ENCODE assay signal across 19 cellular contexts in the genomic region with DNA sequence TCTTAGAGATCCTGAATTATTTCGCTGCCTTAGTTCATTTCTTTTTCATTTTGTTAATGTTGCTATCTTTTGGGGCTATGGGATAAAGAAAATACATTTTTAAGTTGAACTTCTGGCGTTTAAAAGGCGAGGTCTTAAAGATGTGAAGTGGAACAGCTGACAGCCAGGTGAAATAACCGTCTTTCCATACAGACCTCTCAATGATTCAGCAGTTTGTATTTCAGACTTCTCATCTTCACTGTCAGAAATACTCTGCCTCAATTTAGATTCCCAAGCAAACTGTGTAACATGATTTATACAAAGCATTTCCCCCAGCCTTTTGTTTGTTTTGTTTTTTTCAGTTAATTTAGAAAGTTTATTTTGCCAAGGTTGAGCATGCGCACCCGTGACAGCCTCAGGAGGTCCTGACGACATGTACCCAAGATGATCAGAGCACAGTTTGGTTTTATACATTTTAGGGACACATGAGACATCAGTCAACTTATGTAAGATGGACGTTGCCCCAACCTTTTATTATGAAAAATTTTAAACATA. TPM values are rescaled to one million over a fixed set of nuclear protein-coding genes. Genes with fewer than 3 reads are reported as not detected.
DNase-seq lines count a peak whose midpoint lies in the region; ATAC-seq lines count a peak whose summit lies in the region.
"Had no signal": no experiment of that assay in that cellular context is flagged by ENCODE, and none has a peak within 500 bp of the region (broad histone marks: within the 10 kb centered on the region; RNA-seq: fewer than 3 reads in every experiment).

No MANE protein-coding gene starts in this region.

- peaks cover 21 to 34% (median 31%) of the 10 kb centered on the region in 3 donors for H3K4me1 ChIP-seq in skeletal muscle tissue (ENCODE audit: control insufficient read depth in 3 of 3, insufficient read depth in 3 of 3, low read length in 3 of 3)
- H3K4me1 ChIP-seq: body of pancreas had no signal

- H3K9ac ChIP-seq in skeletal muscle tissue (ENCODE audit: low read depth in 1 of 3, low read length in 3 of 3): peak overlapping the region in 1 of 3 donors; percentile 12

- ATAC-seq in GM19467 (IDR thresholded peaks at IDR 0.05; ENCODE audit: unreplicated experiment) (no peak), HG03378 (IDR thresholded peaks at IDR 0.05; ENCODE audit: unreplicated experiment) (no peak)
- ATAC-seq: body of pancreas, natural killer cell had no signal

- H3K27ac ChIP-seq in cingulate gyrus (ENCODE audit: low read depth, low read length): peak overlapping the region; percentile 57
- H3K27ac ChIP-seq in skeletal muscle tissue (ENCODE audit: low read depth, low read length): peak overlapping the region; percentile 48
- H3K27ac ChIP-seq: 22Rv1, body of pancreas, epithelial cell of prostate had no signal

- DNase-seq in NCI-H2107 treated with DMSO at 0.1 percent for 48 hours (lab: John Stamatoyannopoulos, UW; ENCODE audit: unreplicated experiment) (peak; percentile 24), NCI-H2107 (lab: John Stamatoyannopoulos, UW) (no peak), NCI-H774 (lab: John Stamatoyannopoulos, UW) (peak; percentile 18), NCI-H510A (lab: John Stamatoyannopoulos, UW) (no peak)
- DNase-seq: activated CD4-positive, alpha-beta T cell treated with anti-CD3 and anti-CD28 coated beads, Interleukin-2, amount 50 U/mL, for 1 hour; activated T-cell treated with anti-CD3 and anti-CD28 coated beads for 4 hours; body of pancreas; KBM-7; natural killer cell; NCI-H1930; RPMI8226; trophoblast cell had no signal

- H3K36me3 ChIP-seq in skeletal muscle tissue (ENCODE audit: control insufficient read depth in 3 of 3, insufficient read depth in 3 of 3, low read length in 3 of 3): peaks cover 24 to 40% (median 36%) of the 10 kb centered on the region in 3 donors
- H3K36me3 ChIP-seq: BE2C had no signal

- no peaks in the 10 kb centered on the region for H3K27me3 ChIP-seq in skeletal muscle tissue (ENCODE audit: control insufficient read depth in 3 of 3, insufficient read depth in 3 of 3, low read length in 3 of 3)
- H3K27me3 ChIP-seq: BE2C, body of pancreas had no signal

- H3K4me3 ChIP-seq in skeletal muscle tissue (ENCODE audit: low read length in 3 of 3): no peak overlapping the region
- H3K4me3 ChIP-seq: body of pancreas had no signal

- H3K9me3 ChIP-seq in skeletal muscle tissue (ENCODE audit: control insufficient read depth in 3 of 3, low read length in 3 of 3): no peaks in the 10 kb centered on the region
- H3K9me3 ChIP-seq: BE2C, body of pancreas had no signal

RNA-seq across cellular contexts. Expression of gene SLC9A8, which starts 40.0 kb away (rescaled TPM):
- 3.1 TPM for total RNA-seq in skeletal muscle tissue

Comparison
In these comparisons a context has a peak if more than half of its experiments do, and no peak if none do; other contexts are left out.
1. DNase-seq: peak in NCI-H2107 treated with DMSO at 0.1 percent for 48 hours (single experiment) and NCI-H774 (single experiment); none in NCI-H2107 (single experiment) and NCI-H510A (single experiment).